21 cellular contexts compared by ENCODE assay signal in the genomic region with DNA sequence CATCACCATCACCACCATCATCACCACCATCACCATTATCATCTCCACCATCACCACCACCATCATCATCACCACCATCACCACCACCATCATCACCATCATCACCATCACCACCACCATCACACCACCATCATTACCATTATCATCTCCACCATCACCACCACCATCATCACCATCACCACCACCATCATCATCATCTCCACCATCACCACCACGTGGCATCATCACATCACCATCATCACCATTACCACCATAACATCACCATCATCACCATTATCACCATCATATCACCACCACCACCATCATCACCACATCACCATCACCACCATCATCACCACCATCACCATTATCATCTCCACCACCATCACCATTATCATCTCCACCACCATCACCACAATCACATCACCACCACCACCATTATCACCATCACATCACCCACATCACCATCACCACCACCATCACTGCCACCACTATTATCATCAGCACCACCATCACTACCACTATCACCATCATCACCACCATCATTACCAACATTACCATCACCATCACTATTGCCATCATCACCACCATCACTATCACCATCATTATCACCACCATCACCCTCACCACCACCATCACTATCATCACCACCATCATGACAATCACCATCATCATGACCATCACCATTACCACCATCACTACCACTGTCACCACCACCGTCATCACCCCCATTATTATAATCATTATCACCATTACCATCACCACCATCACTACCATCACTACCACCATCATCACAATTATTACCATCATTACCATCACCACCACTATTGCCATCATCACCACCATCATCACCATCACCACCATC.
"Had no signal": no experiment of that assay in that cellular context is flagged by ENCODE, and none has a peak within 500 bp of the region (broad histone marks: within the 10 kb centered on the region; RNA-seq: fewer than 3 reads in every experiment).

No MANE protein-coding gene starts in this region.

- H3K9me3 ChIP-seq: mucosa of descending colon, prostate gland, right atrium auricular region, sigmoid colon, testis, tibial artery, upper lobe of left lung, uterus had no signal

- H3K4me3 ChIP-seq: lung, mucosa of descending colon, prostate gland, right atrium auricular region, sigmoid colon, testis, tibial artery, upper lobe of left lung, uterus had no signal

- FAIRE-seq: colon, endometrium, frontal cortex, keratinocyte had no signal

- H3K4me1 ChIP-seq: prostate gland, right atrium auricular region, testis, tibial artery, upper lobe of left lung, uterus had no signal

- H3K27ac ChIP-seq: prostate gland, right atrium auricular region, sigmoid colon, testis, tibial artery, upper lobe of left lung, uterus had no signal

- DNase-seq: effector memory CD8-positive, alpha-beta T cell; mucosa of descending colon; naive B cell; sigmoid colon; stimulated activated CD4-positive, alpha-beta T cell treated with anti-CD3 and anti-CD28 coated beads, Interleukin-4, amount 100 ng/mL, for 4 hours; stimulated activated naive CD8-positive, alpha-beta T cell treated with anti-CD3 and anti-CD28 coated beads, Interleukin-15, Interleukin-2, amounts not matched to agents 100 U/mL and 50 U/mL, for 24 hours; substantia nigra; testis; tibial artery; upper lobe of left lung; uterus had no signal

- ATAC-seq: effector memory CD8-positive, alpha-beta T cell; left lobe of liver; mucosa of descending colon; natural killer cell treated with Interleukin-12 subunit alpha and Interleukin-12 subunit beta and Interleukin-15 and Interleukin-18, amount 100 ng/mL, for 72 hours; stimulated activated memory B cell treated with anti-CD40 and anti-IgM and Interleukin-4, amounts not matched to agents 10 μg/mL and 1 μg/mL and 100 μg/mL, for 72 hours; stimulated activated naive CD8-positive, alpha-beta T cell treated with anti-CD3 and anti-CD28 coated beads, Interleukin-15, Interleukin-2, amounts not matched to agents 100 U/mL and 50 U/mL, for 24 hours had no signal

- H3K36me3 ChIP-seq: prostate gland, right atrium auricular region, sigmoid colon, tibial artery, upper lobe of left lung, uterus had no signal

- H3K27me3 ChIP-seq: right atrium auricular region, testis, upper lobe of left lung, uterus had no signal
